In genomic region chr3:61545716-61546115, GRCh38 we compare ENCODE assay signal across 19 cellular contexts. TPM values are rescaled to one million over a fixed set of nuclear protein-coding genes. Genes with fewer than 3 reads are reported as not detected.
"Had no signal": no experiment of that assay in that cellular context is flagged by ENCODE, and none has a peak within 500 bp of the region (broad histone marks: within the 10 kb centered on the region; RNA-seq: fewer than 3 reads in every experiment).

No MANE protein-coding gene starts in this region.

- H3K36me3 ChIP-seq: SJSA1 had no signal

- H3K4me2 ChIP-seq: KMS-11 had no signal

- H3K9ac ChIP-seq: KMS-11 had no signal

- H3K4me1 ChIP-seq: SJSA1 had no signal

- ATAC-seq: K562 had no signal

- H3K27me3 ChIP-seq: SJSA1 had no signal

- FAIRE-seq: K562, RCC 7860 had no signal

- H3K27ac ChIP-seq: KMS-11, SJSA1, SK-N-MC had no signal

- H3K4me3 ChIP-seq: K562, SJSA1, SK-N-MC had no signal

- DNase-seq: Kasumi-1, MM.1S, NCI-H1092 treated with DMSO at 0.1 percent for 48 hours, NCI-H1436, NCI-H187 treated with DMSO at 0.1 percent for 48 hours, NCI-H2029 treated with DMSO at 0.1 percent for 48 hours, NCI-H2171 treated with DMSO at 0.1 percent for 48 hours, NCI-H345, NCI-H446 treated with DMSO at 0.1 percent for 48 hours, NCI-H510A treated with DMSO at 0.1 percent for 48 hours, NCI-H526, Right ventricle myocardium superior, RPMI8226, SIG-M5 had no signal

- H3K9me3 ChIP-seq: SJSA1 had no signal

RNA-seq across cellular contexts. Expression of gene PTPRG, which starts 15.7 kb away (rescaled TPM):
- polyA plus RNA-seq: K562 had no signal
